Comparison of ENCODE assay signal across 8 cellular contexts in the genomic region with DNA sequence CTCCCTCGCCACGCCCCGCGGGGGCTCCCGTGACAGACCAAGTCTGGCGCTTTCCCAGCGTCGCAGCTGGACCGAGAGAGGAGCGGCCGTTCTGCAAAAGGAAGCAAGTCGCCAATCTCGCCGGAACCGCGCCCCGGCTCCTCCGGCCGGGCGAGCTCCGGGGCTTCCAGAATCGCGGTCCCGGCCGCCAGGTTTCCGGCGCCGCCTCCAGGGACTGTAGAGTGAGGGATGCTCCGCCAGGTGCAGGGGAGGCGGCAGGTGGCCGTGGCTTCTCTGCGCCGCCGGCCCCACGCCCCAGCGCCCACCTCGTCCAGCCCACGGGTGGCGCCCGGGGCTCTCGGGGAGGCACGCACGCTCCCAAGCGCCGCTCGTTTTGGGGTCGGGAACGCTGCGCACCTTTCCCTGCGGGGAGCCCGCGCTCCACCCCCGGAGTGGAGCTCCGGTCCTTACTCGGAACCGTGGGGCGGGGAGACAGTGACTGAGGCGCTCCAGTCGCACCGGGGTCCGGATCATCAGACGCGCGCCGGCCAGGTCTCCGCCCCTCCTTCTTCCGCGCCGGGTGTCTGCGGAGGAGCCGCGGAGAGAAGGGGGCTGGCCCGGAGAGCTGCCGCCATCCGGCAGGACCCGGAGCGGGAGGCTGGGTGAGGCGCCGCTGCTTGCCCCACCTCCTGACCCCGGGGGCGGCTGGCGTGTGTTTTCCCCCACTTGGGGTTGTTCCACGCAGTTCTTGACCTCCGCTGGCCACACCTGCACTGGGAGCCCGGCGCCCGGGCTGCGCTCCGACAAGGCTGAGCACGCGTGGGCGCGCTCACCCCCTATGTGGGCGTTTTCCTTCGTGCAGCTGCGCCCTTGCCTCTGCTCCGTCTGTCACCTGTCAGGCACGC. TPM values are rescaled to one million over a fixed set of nuclear protein-coding genes. Genes with fewer than 3 reads are reported as not detected.
DNase-seq lines count a peak whose midpoint lies in the region; ATAC-seq and TF ChIP-seq lines count a peak whose summit lies in the region.

A gene with protein sequence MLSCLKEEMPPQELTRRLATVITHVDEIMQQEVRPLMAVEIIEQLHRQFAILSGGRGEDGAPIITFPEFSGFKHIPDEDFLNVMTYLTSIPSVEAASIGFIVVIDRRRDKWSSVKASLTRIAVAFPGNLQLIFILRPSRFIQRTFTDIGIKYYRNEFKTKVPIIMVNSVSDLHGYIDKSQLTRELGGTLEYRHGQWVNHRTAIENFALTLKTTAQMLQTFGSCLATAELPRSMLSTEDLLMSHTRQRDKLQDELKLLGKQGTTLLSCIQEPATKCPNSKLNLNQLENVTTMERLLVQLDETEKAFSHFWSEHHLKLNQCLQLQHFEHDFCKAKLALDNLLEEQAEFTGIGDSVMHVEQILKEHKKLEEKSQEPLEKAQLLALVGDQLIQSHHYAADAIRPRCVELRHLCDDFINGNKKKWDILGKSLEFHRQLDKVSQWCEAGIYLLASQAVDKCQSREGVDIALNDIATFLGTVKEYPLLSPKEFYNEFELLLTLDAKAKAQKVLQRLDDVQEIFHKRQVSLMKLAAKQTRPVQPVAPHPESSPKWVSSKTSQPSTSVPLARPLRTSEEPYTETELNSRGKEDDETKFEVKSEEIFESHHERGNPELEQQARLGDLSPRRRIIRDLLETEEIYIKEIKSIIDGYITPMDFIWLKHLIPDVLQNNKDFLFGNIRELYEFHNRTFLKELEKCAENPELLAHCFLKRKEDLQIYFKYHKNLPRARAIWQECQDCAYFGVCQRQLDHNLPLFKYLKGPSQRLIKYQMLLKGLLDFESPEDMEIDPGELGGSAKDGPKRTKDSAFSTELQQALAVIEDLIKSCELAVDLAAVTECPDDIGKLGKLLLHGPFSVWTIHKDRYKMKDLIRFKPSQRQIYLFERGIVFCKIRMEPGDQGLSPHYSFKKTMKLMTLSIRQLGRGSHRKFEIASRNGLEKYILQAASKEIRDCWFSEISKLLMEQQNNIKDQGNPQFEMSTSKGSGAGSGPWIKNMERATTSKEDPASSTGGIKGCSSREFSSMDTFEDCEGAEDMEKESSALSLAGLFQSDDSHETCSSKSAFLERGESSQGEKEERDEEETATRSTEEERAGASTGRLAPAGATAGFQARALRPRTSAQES (minus strand): TSS at position 480 of the 884 bp plus-strand sequence. CDS start 642 bp downstream, outside the sequence.

- CTCF ChIA-PET in Panc1 (lab: Charles Lee) = interaction anchor here (0.6 kb wide), 1 partner anchor 119 kb away, joined by 3 read pairs; no protein-coding TSS in a partner anchor

- no peak for TF ChIP-seq CTCF in AG10803 (conservative IDR thresholded peaks at IDR 0.05; ENCODE audit: low read length)
- TF ChIP-seq CTCF in Panc1 (IDR thresholded peaks at IDR 0.05) = no peak
- no peak for TF ChIP-seq CTCF in neutrophil (IDR thresholded peaks at IDR 0.05)

- H3K4me1 ChIP-seq in Panc1 (ENCODE audit: control insufficient read depth, insufficient read depth, low read length) = no peaks in the 10 kb centered on the region
- peaks cover 14 to 17% of the 10 kb centered on the region in 2 experiments for H3K4me1 ChIP-seq in neutrophil (ENCODE audit: control insufficient read depth in 1 of 2, insufficient read depth in 1 of 2, low read depth in 1 of 2, low read length in 1 of 2)

- H3K9me3 ChIP-seq in Panc1 (ENCODE audit: control insufficient read depth, insufficient read depth, low read depth, low read length) = no peaks in the 10 kb centered on the region
- no peaks in the 10 kb centered on the region for H3K9me3 ChIP-seq in neutrophil

- in situ Hi-C loops in Panc1 (cut with HindIII; ENCODE audit: low pct_unique_long_range_greater_than_20kb, low sequenced_read_pairs) = no loop called here

- no TSS peak for BruUV-seq in Panc1 (replicated peaks; lab: Mats Ljungman, UMichigan)

- ATAC-seq in GM19351 (IDR thresholded peaks at IDR 0.05; ENCODE audit: unreplicated experiment) = peak; percentile 79
- peak; percentile 87 for ATAC-seq in Panc1

- no peak within 1 kb of the TSS for H3K27ac ChIP-seq in Panc1 (ENCODE audit: low read length)
- H3K27ac ChIP-seq in neutrophil = no peak within 1 kb of the TSS
- peak within 1 kb of the TSS; percentile 29 for H3K27ac ChIP-seq in substantia nigra (ENCODE audit: low read depth, low read length, poor library complexity, severe bottlenecking)

- DNase-seq in AG10803 (ENCODE audit: low read depth) (peak; percentile 26), HPDE6-E6E7 (ENCODE audit: extremely low spot score) (peak; percentile 32), Panc1 (ENCODE audit: low read depth, low spot score) (no peak), activated gamma-delta T cell (lab: John Stamatoyannopoulos, UW) (peak; percentile 49), foreskin melanocyte (peak; percentile 59), substantia nigra (lab: John Stamatoyannopoulos, UW) (peak in 44 of 49 donors; percentile 5 to 79 (median 45))

- H3K4me3 ChIP-seq in AG10803 (ENCODE audit: low read length) (peak within 1 kb of the TSS; percentile 57), Panc1 (ENCODE audit: low read depth in 2 of 2, low read length in 2 of 2) (peak within 1 kb of the TSS; percentile 68 to 70), neutrophil (ENCODE audit: low read depth in 1 of 2, low read length in 1 of 2) (peak within 1 kb of the TSS; percentile 13 to 55)

- H3K36me3 ChIP-seq in Panc1 (ENCODE audit: control insufficient read depth, insufficient read depth, low read length) = no peaks in the 10 kb centered on the region
- H3K36me3 ChIP-seq in neutrophil = no peaks in the 10 kb centered on the region

- peaks cover 11% of the 10 kb centered on the region for H3K27me3 ChIP-seq in Panc1 (ENCODE audit: control insufficient read depth, insufficient read depth, low read length)
- peaks cover 84% of the 10 kb centered on the region for H3K27me3 ChIP-seq in neutrophil

- intact Hi-C loops in Panc1 (cut with micrococcal nuclease; ENCODE audit: unreplicated experiment) = no loop called here

- POLR2A ChIA-PET in Panc1 (lab: Charles Lee) = no interaction called here

RNA-seq across cellular contexts. Expression of the gene that starts here (rescaled TPM):
- 1.0 TPM for total RNA-seq in Panc1 (2021; ENCODE audit: unreplicated experiment)
- 0.82 TPM for polyA plus RNA-seq in Panc1 (2012; ENCODE audit: insufficient read length)
